Comparison of ENCODE assay signal across 8 cellular contexts in the genomic region with DNA sequence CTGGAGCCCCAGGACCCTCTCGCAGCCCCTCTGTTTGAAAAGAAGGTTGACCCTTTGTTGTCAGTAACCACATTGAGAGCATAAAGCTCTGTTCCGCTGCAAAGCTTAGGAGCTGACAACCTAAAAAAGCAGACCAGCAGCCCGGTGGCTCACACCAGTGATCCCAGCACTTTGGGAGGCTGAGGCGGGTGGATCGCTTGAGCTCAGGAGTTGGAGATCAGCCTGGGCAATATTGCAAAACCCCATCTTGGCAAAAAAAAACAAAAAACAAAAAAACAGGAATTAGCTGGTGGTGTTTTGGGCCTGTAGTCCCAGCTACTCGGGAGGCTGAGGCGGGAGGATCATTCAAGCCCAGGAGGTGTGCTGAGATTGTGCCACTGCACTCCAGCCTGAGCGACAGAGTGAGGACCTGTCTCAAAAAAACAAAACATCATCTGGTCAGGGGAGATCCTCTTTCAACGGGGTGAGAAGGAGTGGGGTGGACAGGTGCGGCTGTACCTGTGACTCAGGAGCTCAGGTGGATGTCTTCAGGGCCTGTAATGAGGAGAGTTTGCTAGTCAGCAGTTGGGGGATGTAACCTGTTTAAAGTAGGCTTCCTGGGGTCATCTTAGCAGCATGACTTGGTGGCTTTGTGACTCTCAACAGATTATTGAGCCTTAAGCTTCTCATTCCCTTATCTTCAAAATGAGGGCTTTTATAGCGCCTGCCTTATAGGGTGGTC. TPM values are rescaled to one million over a fixed set of nuclear protein-coding genes. Genes with fewer than 3 reads are reported as not detected.
A peak's percentile ranks its signal among the peaks of the same experiment; 100 is the strongest.
DNase-seq lines count a peak whose midpoint lies in the region; ATAC-seq and TF ChIP-seq lines count a peak whose summit lies in the region.

No MANE protein-coding gene starts in this region.

- no peak for TF ChIP-seq CTCF in glutamatergic neuron (IDR thresholded peaks at IDR 0.05; ENCODE audit: partially characterized antibody, unreplicated experiment)
- TF ChIP-seq CTCF in gastrocnemius medialis (IDR thresholded peaks at IDR 0.05 in 4 of 5, conservative IDR thresholded peaks at IDR 0.05 in 1 of 5) = no peak

- no peaks in the 10 kb centered on the region; the same call in 1 of the 2 replicates for H3K27me3 ChIP-seq in H7 (ENCODE audit: control insufficient read depth, insufficient read depth, low read length)
- no peaks in the 10 kb centered on the region for H3K27me3 ChIP-seq in gastrocnemius medialis

- H3K36me3 ChIP-seq in H7 (replicated peaks; ENCODE audit: control insufficient read depth, insufficient read depth, low read length) (peaks cover 13% of the 10 kb centered on the region), gastrocnemius medialis (peaks cover 0 to 35% of the 10 kb centered on the region in 2 donors)

- in situ Hi-C loops in gastrocnemius medialis (cut with MboI; ENCODE audit: low sequenced_read_pairs in 4 of 4) = no loop called here

- POLR2A ChIA-PET in T-cell (lab: Charles Lee) = interaction anchor here in 1 of 2 donors (0.5 to 1.0 kb wide), 3 partner anchors 13 to 384 kb away, joined by 3 read pairs; partner anchors contain the start of gene ETF1

- peak overlapping the region in 2 of 4 donors; percentile 21 to 40 for H3K27ac ChIP-seq in gastrocnemius medialis

- H3K27ac Mint-ChIP-seq in T-cell (peak overlapping the region in 1 of 2 donors; percentile 0), glutamatergic neuron (ENCODE audit: unreplicated experiment) (peak overlapping the region; percentile 91)

- DNase-seq in H7 (peak; percentile 61), T-cell (no peak), glutamatergic neuron (no peak), gastrocnemius medialis (no peak), NCI-H1694 treated with DMSO at 0.1 percent for 48 hours (lab: John Stamatoyannopoulos, UW) (no peak), EL (no peak), NCI-H82 treated with DMSO at 0.1 percent for 48 hours (lab: John Stamatoyannopoulos, UW; ENCODE audit: unreplicated experiment) (no peak), GF-D8 (lab: John Stamatoyannopoulos, UW) (no peak)

- no peaks in the 10 kb centered on the region for H3K9me3 ChIP-seq in gastrocnemius medialis

- H3K4me1 Mint-ChIP-seq in T-cell = peaks cover 16 to 22% (median 18%) of the 10 kb centered on the region in 3 donors
- H3K4me1 Mint-ChIP-seq in glutamatergic neuron (ENCODE audit: low read depth, unreplicated experiment) = peaks cover 6% of the 10 kb centered on the region

- no peak for TF ChIP-seq POLR2A in gastrocnemius medialis (IDR thresholded peaks at IDR 0.05)

- CTCF ChIA-PET in T-cell (lab: Charles Lee) = interaction anchor here (0.5 to 1.2 kb wide), 6 partner anchors 11 to 208 kb away, joined by 3 to 8 read pairs (median 4); partner anchors contain the start of gene EGR1 (in 1 of the 2)

- peaks cover 21% of the 10 kb centered on the region for H3K36me3 Mint-ChIP-seq in T-cell
- peaks cover 5% of the 10 kb centered on the region for H3K36me3 Mint-ChIP-seq in glutamatergic neuron (ENCODE audit: unreplicated experiment)

- H3K27me3 Mint-ChIP-seq in T-cell (peaks cover 0 to 6% of the 10 kb centered on the region in 2 donors), glutamatergic neuron (ENCODE audit: unreplicated experiment) (peaks cover 8% of the 10 kb centered on the region)

- H3K4me1 ChIP-seq in gastrocnemius medialis = peaks cover 11 to 14% of the 10 kb centered on the region in 2 donors

- intact Hi-C loops in gastrocnemius medialis (cut with DNase I; ENCODE audit: low total_unique reads) = no loop called here

- peak in 3 of 4 experiments; percentile 3 to 16 (median 15) for ATAC-seq in T-cell (replicated peaks in 1 of 4)
- peak; percentile 35 to 39 for ATAC-seq in gastrocnemius medialis

- H3K4me3 ChIP-seq in H7 (ENCODE audit: insufficient read depth, low read depth, low read length) (peak overlapping the region; percentile 68; the same call in 1 of the 2 replicates), gastrocnemius medialis (peak overlapping the region; percentile 43 to 66 (median 54))

- H3K9me3 Mint-ChIP-seq in T-cell = no peaks in the 10 kb centered on the region
- peaks cover 7% of the 10 kb centered on the region for H3K9me3 Mint-ChIP-seq in glutamatergic neuron (ENCODE audit: unreplicated experiment)

- peak overlapping the region; percentile 75 to 80 (median 76) for H3K4me3 Mint-ChIP-seq in T-cell
- peak overlapping the region; percentile 87 for H3K4me3 Mint-ChIP-seq in glutamatergic neuron (ENCODE audit: unreplicated experiment)

RNA-seq across cellular contexts. Expression of gene REEP2, which starts 0.7 kb away (rescaled TPM):
- 18.3 and 20.3 TPM in 2 replicates for total RNA-seq in H7 (2014; rRNA removed; shearing (Covaris generic))
- total RNA-seq in T-cell (under 1 TPM; 0.18 to 0.61 (median 0.42) TPM), glutamatergic neuron (ENCODE audit: unreplicated experiment) (232 TPM), gastrocnemius medialis (1 to 10 TPM; 1.2 to 7.4 (median 3.4) TPM)

RNA-seq across cellular contexts. Expression of gene EGR1, which starts 27.1 kb away (rescaled TPM):
- 0.10 and 7.5 TPM in 2 replicates for total RNA-seq in H7 (2014; rRNA removed; shearing (Covaris generic))
- total RNA-seq in T-cell (10 to 100 TPM in 1 of 5 donors, 1 to 10 TPM in 4; 6.8 to 13.8 (median 8.0) TPM), glutamatergic neuron (ENCODE audit: unreplicated experiment) (1.3 TPM), gastrocnemius medialis (10 to 100 TPM in 1 of 4 donors, 1 to 10 TPM in 3; 1.1 to 16.4 (median 7.2) TPM)

Comparison
In these comparisons a context has a peak if more than half of its experiments do, and no peak if none do; other contexts are left out.
1. RNA of gene REEP2, which starts 0.7 kb away (total RNA-seq): 232 TPM in glutamatergic neuron (single experiment); 18.3 to 20.3 TPM in H7, 1.2 to 7.4 TPM in gastrocnemius medialis and 0.18 to 0.61 TPM in T-cell; every median in the first group is over 10 times any median in the second.